Comparison of ENCODE assay signal across 19 cellular contexts in genomic region chr3:95511915-95512314, GRCh38.
"Had no signal": no experiment of that assay in that cellular context is flagged by ENCODE, and none has a peak within 500 bp of the region (broad histone marks: within the 10 kb centered on the region; RNA-seq: fewer than 3 reads in every experiment).

No MANE protein-coding gene starts in this region.

- H3K4me1 ChIP-seq: colonic mucosa, left ventricle myocardium inferior, psoas muscle, right atrium auricular region, upper lobe of left lung had no signal

- DNase-seq: activated CD4-positive, alpha-beta T cell treated with anti-CD3 and anti-CD28 coated beads for 4 hours; activated CD4-positive, alpha-beta T cell treated with anti-CD3 and anti-CD28 coated beads, Interleukin-2, amount 50 U/mL, for 48 hours; activated CD4-positive, CD25-positive, alpha-beta regulatory T cell; activated CD8-positive, alpha-beta memory T cell treated with anti-CD3 and anti-CD28 coated beads, Interleukin-2, amount 50 U/mL, for 48 hours; activated naive CD4-positive, alpha-beta T cell; activated naive CD8-positive, alpha-beta T cell treated with anti-CD3 and anti-CD28 coated beads for 36 hours; activated T-cell treated with anti-CD3 and anti-CD28 coated beads, Interleukin-2, amount 50 U/mL, for 4 hours; colonic mucosa; dorsolateral prefrontal cortex; effector memory CD8-positive, alpha-beta T cell; foreskin melanocyte; kidney glomerular epithelial cell; left ventricle myocardium inferior; mammary epithelial cell; psoas muscle; stimulated activated CD4-positive, alpha-beta T cell treated with anti-CD3 and anti-CD28 coated beads, Interleukin-4, amount 100 ng/mL, for 4 hours; stimulated activated naive CD8-positive, alpha-beta T cell treated with anti-CD3 and anti-CD28 coated beads, Interleukin-15, Interleukin-2, amounts not matched to agents 100 U/mL and 50 U/mL, for 24 hours; upper lobe of left lung had no signal

- H3K27ac ChIP-seq: colonic mucosa, dorsolateral prefrontal cortex, left ventricle myocardium inferior, psoas muscle, right atrium auricular region, upper lobe of left lung had no signal

- H3K9me3 ChIP-seq: colonic mucosa, left ventricle myocardium inferior, psoas muscle, right atrium auricular region, upper lobe of left lung had no signal

- H3K27me3 ChIP-seq: colonic mucosa, dorsolateral prefrontal cortex, right atrium auricular region, upper lobe of left lung had no signal

- H3K4me3 ChIP-seq: colonic mucosa, dorsolateral prefrontal cortex, left ventricle myocardium inferior, psoas muscle, right atrium auricular region, upper lobe of left lung had no signal

- H3K36me3 ChIP-seq: colonic mucosa, left ventricle myocardium inferior, right atrium auricular region, upper lobe of left lung had no signal
